In the genomic region with DNA sequence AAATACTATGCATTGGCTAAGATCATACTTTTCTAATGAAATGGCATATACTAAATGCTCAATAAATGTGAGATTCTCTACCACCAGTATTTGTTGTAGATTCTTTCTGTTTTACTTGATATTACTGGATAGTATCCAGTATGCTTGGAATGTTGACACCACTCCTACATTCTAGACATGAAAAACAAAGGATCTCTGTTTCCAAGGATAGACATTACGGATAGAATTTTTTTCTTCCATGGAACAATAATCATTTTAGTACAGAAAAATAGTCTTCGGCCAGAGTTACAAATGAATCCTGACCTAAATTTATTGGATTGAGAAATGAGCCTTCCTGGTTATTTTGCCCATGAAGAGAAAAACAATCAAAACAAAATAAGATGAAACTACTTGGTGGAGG, we compare ENCODE assay signal across 33 cellular contexts.
DNase-seq lines count a peak whose midpoint lies in the region; ATAC-seq and TF ChIP-seq lines count a peak whose summit lies in the region.
"Had no signal": no experiment of that assay in that cellular context is flagged by ENCODE, and none has a peak within 500 bp of the region (broad histone marks: within the 10 kb centered on the region; RNA-seq: fewer than 3 reads in every experiment).

No MANE protein-coding gene starts in this region.

- TF ChIP-seq CTCF in brain microvascular endothelial cell (IDR thresholded peaks at IDR 0.05; ENCODE audit: low read depth, low read length, missing control alignments) (no peak), foreskin fibroblast (IDR thresholded peaks at IDR 0.05; ENCODE audit: low read depth, low read length) (no peak), right atrium auricular region (IDR thresholded peaks at IDR 0.05) (no peak)

- H3K4me3 ChIP-seq in GM23248, result peak overlapping the region; percentile 39
- H3K4me3 ChIP-seq in brain microvascular endothelial cell (ENCODE audit: low read depth, low read length), result no peak overlapping the region
- no peak overlapping the region for H3K4me3 ChIP-seq in foreskin fibroblast (ENCODE audit: low read depth in 1 of 2, low read length in 2 of 2)
- H3K4me3 ChIP-seq in right atrium auricular region, result no peak overlapping the region
- H3K4me3 ChIP-seq in CD4-positive, alpha-beta memory T cell (ENCODE audit: low read length in 2 of 2), result no peak overlapping the region
- H3K4me3 ChIP-seq: BLaER1, SK-N-MC, smooth muscle cell, stomach, thyroid gland had no signal

- no peak overlapping the region for H3K4me3 Mint-ChIP-seq in CD4-positive, alpha-beta memory T cell
- H3K4me3 Mint-ChIP-seq in activated CD8-positive, alpha-beta T cell treated with anti-CD3 and anti-CD28 coated beads, Interleukin-2, amount 10 ng/mL, durations not matched to agents 7 days and 5 days, result no peak overlapping the region
- H3K4me3 Mint-ChIP-seq: activated CD8-positive, alpha-beta T cell treated with anti-CD3 and anti-CD28 coated beads for 36 hours; central memory CD8-positive, alpha-beta T cell; naive B cell; T-helper 1 cell treated with Interleukin-12 subunit alpha and Interleukin-12 subunit beta and Interleukin-4 antibody, amounts not matched to agents 30 μg/mL and 1 μg/mL, for 36 hours had no signal

- peak overlapping the region; percentile 67 for H3K9ac ChIP-seq in GM23248
- H3K9ac ChIP-seq: BLaER1 had no signal

- peak overlapping the region; percentile 36 for H2AFZ ChIP-seq in GM23248

- H3K9me3 Mint-ChIP-seq in CD4-positive, alpha-beta memory T cell, result peaks cover 0 to 5% (median 1%) of the 10 kb centered on the region in 8 donors
- peaks cover 14% of the 10 kb centered on the region for H3K9me3 Mint-ChIP-seq in activated CD8-positive, alpha-beta T cell treated with anti-CD3 and anti-CD28 coated beads, Interleukin-2, amount 10 ng/mL, durations not matched to agents 7 days and 5 days (ENCODE audit: insufficient read depth)

- H3K36me3 Mint-ChIP-seq in CD4-positive, alpha-beta memory T cell, result no peaks in the 10 kb centered on the region
- no peaks in the 10 kb centered on the region for H3K36me3 Mint-ChIP-seq in activated CD8-positive, alpha-beta T cell treated with anti-CD3 and anti-CD28 coated beads, Interleukin-2, amount 10 ng/mL, durations not matched to agents 7 days and 5 days (ENCODE audit: low read depth)
- H3K36me3 Mint-ChIP-seq: naive B cell had no signal

- 5 to 16% methylated on average over 2 of the region's 2 CpGs for WGBS in GM23248 (ENCODE audit: low coverage in 1 of 2, low lambda C conversion rate in 2 of 2, missing lambda C conversion rate in 2 of 2), 2 experiments

- H3K27me3 Mint-ChIP-seq in CD4-positive, alpha-beta memory T cell, result no peaks in the 10 kb centered on the region
- no peaks in the 10 kb centered on the region for H3K27me3 Mint-ChIP-seq in activated CD8-positive, alpha-beta T cell treated with anti-CD3 and anti-CD28 coated beads, Interleukin-2, amount 10 ng/mL, durations not matched to agents 7 days and 5 days (ENCODE audit: low read depth)
- H3K27me3 Mint-ChIP-seq: activated CD8-positive, alpha-beta T cell treated with anti-CD3 and anti-CD28 coated beads for 36 hours; central memory CD8-positive, alpha-beta T cell; naive B cell; progenitor cell of endocrine pancreas had no signal

- no peak overlapping the region for H3K27ac Mint-ChIP-seq in CD4-positive, alpha-beta memory T cell
- H3K27ac Mint-ChIP-seq in activated CD8-positive, alpha-beta T cell treated with anti-CD3 and anti-CD28 coated beads, Interleukin-2, amount 10 ng/mL, durations not matched to agents 7 days and 5 days, result no peak overlapping the region
- H3K27ac Mint-ChIP-seq: activated CD8-positive, alpha-beta T cell treated with anti-CD3 and anti-CD28 coated beads for 36 hours; activated naive CD4-positive, alpha-beta T cell treated with anti-CD3 and anti-CD28 coated beads, Interleukin-2, amount 50 U/mL, for 72 hours; naive B cell; progenitor cell of endocrine pancreas; T-helper 1 cell treated with Interleukin-12 subunit alpha and Interleukin-12 subunit beta and Interleukin-4 antibody, amounts not matched to agents 30 μg/mL and 1 μg/mL, for 36 hours had no signal

- in situ Hi-C loops in GM23248 (cut with MboI) (no loop called here), brain microvascular endothelial cell (cut with HindIII; ENCODE audit: low pct_ligation_motif_present, low sequenced_read_pairs) (no loop called here)

- no peaks in the 10 kb centered on the region for H3K79me2 ChIP-seq in GM23248 (ENCODE audit: insufficient read depth)

- H3K4me1 ChIP-seq in GM23248 (ENCODE audit: insufficient read depth) (peaks cover 34% of the 10 kb centered on the region), right atrium auricular region (no peaks in the 10 kb centered on the region)
- H3K4me1 ChIP-seq in CD4-positive, alpha-beta memory T cell (ENCODE audit: insufficient read depth, low read length), result no peaks in the 10 kb centered on the region
- H3K4me1 ChIP-seq: BLaER1, foreskin keratinocyte, stomach, thyroid gland had no signal

- CTCF ChIA-PET in CD4-positive, alpha-beta memory T cell (lab: Charles Lee; ENCODE audit: partially characterized antibody), result no interaction called here
- CTCF ChIA-PET in activated CD8-positive, alpha-beta T cell treated with anti-CD3 and anti-CD28 coated beads, Interleukin-2, amount 10 ng/mL, durations not matched to agents 7 days and 5 days (lab: Charles Lee), result no interaction called here

- no peaks in the 10 kb centered on the region for H3K9me2 ChIP-seq in GM23248 (ENCODE audit: insufficient read depth)

- peak overlapping the region; percentile 75 for H3K4me2 ChIP-seq in GM23248 (ENCODE audit: unreplicated experiment)
- H3K4me2 ChIP-seq: BLaER1, smooth muscle cell had no signal

- no peak for TF ChIP-seq POLR2A in erythroblast (IDR thresholded peaks at IDR 0.05; ENCODE audit: low read length)

- POLR2A ChIA-PET in CD4-positive, alpha-beta memory T cell (lab: Charles Lee; ENCODE audit: partially characterized antibody), result no interaction called here
- POLR2A ChIA-PET in activated CD8-positive, alpha-beta T cell treated with anti-CD3 and anti-CD28 coated beads, Interleukin-2, amount 10 ng/mL, durations not matched to agents 7 days and 5 days (lab: Charles Lee), result no interaction called here

- H3K9me3 ChIP-seq in GM23248 (ENCODE audit: low read depth) (no peaks in the 10 kb centered on the region), right atrium auricular region (peaks cover 0 to 23% of the 10 kb centered on the region in 2 donors)
- no peaks in the 10 kb centered on the region for H3K9me3 ChIP-seq in CD4-positive, alpha-beta memory T cell (ENCODE audit: control insufficient read depth in 1 of 2, low read length in 2 of 2)
- H3K9me3 ChIP-seq: BLaER1, neutrophil, thyroid gland had no signal

- peaks cover 25% of the 10 kb centered on the region for H3F3A ChIP-seq in GM23248 (ENCODE audit: insufficient read depth)

- ATAC-seq in activated CD8-positive, alpha-beta T cell treated with anti-CD3 and anti-CD28 coated beads, Interleukin-2, amount 10 ng/mL, durations not matched to agents 7 days and 5 days, result no peak
- ATAC-seq: activated CD4-positive, CD25-positive, alpha-beta regulatory T cell treated with anti-CD3 and anti-CD28 coated beads, Interleukin-2, amount 50 U/mL, for 24 hours; activated CD8-positive, alpha-beta T cell treated with anti-CD3 and anti-CD28 coated beads for 36 hours; activated naive CD4-positive, alpha-beta T cell treated with anti-CD3 and anti-CD28 coated beads, Interleukin-2, amount 50 U/mL, for 72 hours; foreskin keratinocyte had no signal

- no peaks in the 10 kb centered on the region for H4K20me1 ChIP-seq in GM23248 (ENCODE audit: insufficient read depth)
- H4K20me1 ChIP-seq: BLaER1 had no signal

- intact Hi-C loops in CD4-positive, alpha-beta memory T cell (cut with micrococcal nuclease), result no loop called here

- H3K36me3 ChIP-seq in GM23248 (ENCODE audit: low read depth) (no peaks in the 10 kb centered on the region), brain microvascular endothelial cell (replicated peaks) (no peaks in the 10 kb centered on the region), right atrium auricular region (no peaks in the 10 kb centered on the region)
- no peaks in the 10 kb centered on the region for H3K36me3 ChIP-seq in CD4-positive, alpha-beta memory T cell (ENCODE audit: insufficient read depth, low read length)
- H3K36me3 ChIP-seq: BLaER1, neutrophil, stomach, thyroid gland had no signal

- H3K4me1 Mint-ChIP-seq in CD4-positive, alpha-beta memory T cell, result no peaks in the 10 kb centered on the region
- no peaks in the 10 kb centered on the region for H3K4me1 Mint-ChIP-seq in activated CD8-positive, alpha-beta T cell treated with anti-CD3 and anti-CD28 coated beads, Interleukin-2, amount 10 ng/mL, durations not matched to agents 7 days and 5 days (ENCODE audit: low read depth)
- H3K4me1 Mint-ChIP-seq: central memory CD8-positive, alpha-beta T cell; naive B cell had no signal

- no peaks in the 10 kb centered on the region for H3K27me3 ChIP-seq in GM23248 (replicated peaks; ENCODE audit: insufficient read depth)
- no peaks in the 10 kb centered on the region for H3K27me3 ChIP-seq in brain microvascular endothelial cell (replicated peaks)
- no peaks in the 10 kb centered on the region for H3K27me3 ChIP-seq in right atrium auricular region
- H3K27me3 ChIP-seq in CD4-positive, alpha-beta memory T cell (ENCODE audit: insufficient read depth, low read length), result no peaks in the 10 kb centered on the region
- H3K27me3 ChIP-seq: BLaER1, foreskin keratinocyte, neutrophil, stomach, thyroid gland had no signal

- peak; percentile 2 for DNase-seq in A172 (ENCODE audit: low spot score)
- peak; percentile 60 for DNase-seq in GM23248
- no peak for DNase-seq in brain microvascular endothelial cell
- peak; percentile 20 to 64 for DNase-seq in foreskin fibroblast
- no peak for DNase-seq in erythroblast (lab: John Stamatoyannopoulos, UW)
- no peak for DNase-seq in right atrium auricular region (ENCODE audit: low spot score)
- DNase-seq in CD4-positive, alpha-beta memory T cell, result no peak
- no peak for DNase-seq in activated CD8-positive, alpha-beta T cell treated with anti-CD3 and anti-CD28 coated beads, Interleukin-2, amount 10 ng/mL, durations not matched to agents 7 days and 5 days
- DNase-seq: 8988T; activated CD8-positive, alpha-beta T cell treated with anti-CD3 and anti-CD28 coated beads for 36 hours; anterior cingulate cortex; DMS79 treated with DMSO at 0.1 percent for 48 hours; KG1; left cardiac atrium; naive B cell; NCI-H1436; NCI-H2107; NCI-H446 treated with DMSO at 0.1 percent for 48 hours; NCI-H82; stimulated activated CD4-positive, alpha-beta T cell treated with anti-CD3 and anti-CD28 coated beads, Interleukin-1b, Interleukin-23, amount 100 ng/mL, for 48 hours; stimulated activated CD8-positive, alpha-beta memory T cell treated with anti-CD3 and anti-CD28 coated beads, Interleukin-4, amount 100 ng/mL, for 48 hours; stomach; thyroid gland had no signal

- H3K27ac ChIP-seq in GM23248 (peak overlapping the region; percentile 89), brain microvascular endothelial cell (peak overlapping the region; percentile 72), right atrium auricular region (peak overlapping the region in 1 of 2 donors; percentile 40)
- H3K27ac ChIP-seq in CD4-positive, alpha-beta memory T cell (ENCODE audit: low read depth, low read length), result no peak overlapping the region
- H3K27ac ChIP-seq: BLaER1, foreskin keratinocyte, neutrophil, SK-N-MC, stomach, thyroid gland had no signal

Comparison
In these comparisons a context has a peak if more than half of its experiments do, and no peak if none do; other contexts are left out.
1. DNase-seq: peak in A172 (single experiment), GM23248 (single experiment) and foreskin fibroblast (2 of 2); none in brain microvascular endothelial cell (single experiment), erythroblast (0 of 2), right atrium auricular region (single experiment), CD4-positive, alpha-beta memory T cell (0 of 5) and activated CD8-positive, alpha-beta T cell treated with anti-CD3 and anti-CD28 coated beads, Interleukin-2, amount 10 ng/mL, durations not matched to agents 7 days and 5 days (single experiment).